16 cellular contexts compared by ENCODE assay signal in genomic region chr6:36319834-36320233, GRCh38. TPM values are rescaled to one million over a fixed set of nuclear protein-coding genes. Genes with fewer than 3 reads are reported as not detected.
DNase-seq lines count a peak whose midpoint lies in the region; ATAC-seq and TF ChIP-seq lines count a peak whose summit lies in the region.
"Had no signal": no experiment of that assay in that cellular context is flagged by ENCODE, and none has a peak within 500 bp of the region (broad histone marks: within the 10 kb centered on the region; RNA-seq: fewer than 3 reads in every experiment).

No MANE protein-coding gene starts in this region.

- H3K9me3 ChIP-seq in HCT116 (ENCODE audit: control insufficient read depth in 1 of 2, insufficient read depth in 1 of 2, low read depth in 1 of 2, low read length in 2 of 2) (no peaks in the 10 kb centered on the region), WERI-Rb-1 (ENCODE audit: severe bottlenecking) (no peaks in the 10 kb centered on the region), mucosa of rectum (ENCODE audit: control insufficient read depth in 2 of 2, low read length in 2 of 2) (no peaks in the 10 kb centered on the region), Peyer's patch (no peaks in the 10 kb centered on the region)
- H3K9me3 ChIP-seq: A549, BE2C, Caco-2 had no signal

- no peak for ATAC-seq in HCT116
- no peak for ATAC-seq in GM19351 (IDR thresholded peaks at IDR 0.05; ENCODE audit: unreplicated experiment)

- H3K36me3 ChIP-seq in HCT116 (ENCODE audit: control insufficient read depth in 1 of 2, insufficient read depth in 2 of 2, low read length in 2 of 2) (no peaks in the 10 kb centered on the region), WERI-Rb-1 (no peaks in the 10 kb centered on the region), mucosa of rectum (ENCODE audit: control insufficient read depth in 2 of 2, insufficient read depth in 2 of 2, low read length in 2 of 2) (peaks cover 6 to 9% of the 10 kb centered on the region in 2 donors), Peyer's patch (peaks cover 0 to 33% (median 0%) of the 10 kb centered on the region in 3 donors)
- H3K36me3 ChIP-seq: BE2C had no signal

- TF ChIP-seq POLR2A in HCT116 (IDR thresholded peaks at IDR 0.05; ENCODE audit: borderline replicate concordance, extremely low read depth, insufficient read depth, insufficient read length) (no peak), Peyer's patch (IDR thresholded peaks at IDR 0.05) (no peak)

- BruUV-seq in HCT116 (replicated peaks; lab: Mats Ljungman, UMichigan), result no TSS peak

- H3K27me3 ChIP-seq in HCT116 (ENCODE audit: insufficient read depth, low read length) (no peaks in the 10 kb centered on the region), WERI-Rb-1 (ENCODE audit: insufficient read depth, low read depth, severe bottlenecking) (no peaks in the 10 kb centered on the region), mucosa of rectum (ENCODE audit: control insufficient read depth in 2 of 2, insufficient read depth in 2 of 2, low read length in 2 of 2) (no peaks in the 10 kb centered on the region), Peyer's patch (no peaks in the 10 kb centered on the region)
- H3K27me3 ChIP-seq: BE2C had no signal

- intact Hi-C loops in HCT116 (cut with micrococcal nuclease), result no loop called here

- no peak for DNase-seq in HCT116 (ENCODE audit: low read depth, low spot score)
- no peak for DNase-seq in WERI-Rb-1
- DNase-seq in NCI-H1105 treated with DMSO at 0.1 percent for 48 hours (lab: John Stamatoyannopoulos, UW), result no peak
- DNase-seq in Peyer's patch, result no peak
- no peak for DNase-seq in stimulated activated CD4-positive, alpha-beta T cell treated with anti-CD3 and anti-CD28 coated beads, Interleukin-4, amount 100 ng/mL, for 1 hour
- DNase-seq: BE2C; CD8-positive, alpha-beta memory T cell; DND-41; GDM1; IMR-90 had no signal

- H3K9ac ChIP-seq in HCT116 (ENCODE audit: low read length) (no peak overlapping the region), mucosa of rectum (ENCODE audit: low read depth in 1 of 2, low read length in 2 of 2) (peak overlapping the region in 1 of 2 donors; percentile 61)

- RAD21 ChIA-PET in HCT116 (lab: Charles Lee; ENCODE audit: low non-redundant PET in 1 of 2, low total read pairs in 2 of 2, uncharacterized antibody in 2 of 2, unreplicated experiment in 2 of 2), result no interaction called here

- H2AFZ ChIP-seq in HCT116 (ENCODE audit: low read depth, low read length, poor library complexity, severe bottlenecking), result no peak overlapping the region

- peak overlapping the region; percentile 64; the same call in 1 of the 2 replicates for H3K4me2 ChIP-seq in HCT116 (ENCODE audit: low read length)

- H3K9me2 ChIP-seq in HCT116 (ENCODE audit: insufficient read depth), result no peaks in the 10 kb centered on the region

- H3K27ac ChIP-seq in HCT116 (ENCODE audit: low read depth, low read length) (no peak overlapping the region), WERI-Rb-1 (no peak overlapping the region), mucosa of rectum (ENCODE audit: low read depth in 2 of 2, low read length in 2 of 2) (peak overlapping the region; percentile 81 to 86), Peyer's patch (peak overlapping the region in 2 of 4 donors; percentile 62 to 75)
- H3K27ac ChIP-seq: A549 had no signal

- no peak for TF ChIP-seq RAD21 in HCT116 (IDR thresholded peaks at IDR 0.05; ENCODE audit: low read depth)

- TF ChIP-seq CTCF in HCT116 (IDR thresholded peaks at IDR 0.05 in 2 of 3, conservative IDR thresholded peaks at IDR 0.05 in 1 of 3; ENCODE audit: borderline replicate concordance in 1 of 3, insufficient read depth in 1 of 3, low read depth in 2 of 3, low read length in 2 of 3) (no peak), WERI-Rb-1 (IDR thresholded peaks at IDR 0.05; ENCODE audit: low read depth, low read length) (no peak), Peyer's patch (IDR thresholded peaks at IDR 0.05) (no peak)

- no peak overlapping the region for H3K4me3 ChIP-seq in HCT116 (replicated peaks in 1 of 2; ENCODE audit: low read depth in 1 of 2, low read length in 2 of 2)
- H3K4me3 ChIP-seq in WERI-Rb-1 (ENCODE audit: low read depth, low read length), result peak overlapping the region; percentile 14; the same call in 1 of the 2 replicates
- peak overlapping the region in 1 of 2 donors; percentile 13 for H3K4me3 ChIP-seq in mucosa of rectum (ENCODE audit: low read length in 2 of 2)
- no peak overlapping the region for H3K4me3 ChIP-seq in Peyer's patch
- H3K4me3 ChIP-seq: A549 had no signal

- H4K20me1 ChIP-seq in HCT116 (ENCODE audit: insufficient read depth), result no peaks in the 10 kb centered on the region

- H3K79me2 ChIP-seq in HCT116 (ENCODE audit: insufficient read depth, low read length), result no peaks in the 10 kb centered on the region

- H3K4me1 ChIP-seq in HCT116 (ENCODE audit: control insufficient read depth in 1 of 2, insufficient read depth in 2 of 2, low read length in 2 of 2) (peaks cover 13 to 15% of the 10 kb centered on the region in 2 experiments; a peak in 3 of 4 replicates), mucosa of rectum (ENCODE audit: control insufficient read depth in 2 of 2, insufficient read depth in 2 of 2, low read length in 2 of 2) (peaks cover 32 to 41% of the 10 kb centered on the region in 2 donors), Peyer's patch (peaks cover 0 to 5% (median 0%) of the 10 kb centered on the region in 4 donors)
- H3K4me1 ChIP-seq: A549 had no signal

- CTCF ChIA-PET in HCT116 (lab: Charles Lee), result interaction anchor here (1.0 to 1.1 kb wide), 2 partner anchors 13 to 21 kb away, joined by 3 to 6 read pairs; no protein-coding TSS in a partner anchor

- POLR2A ChIA-PET in HCT116 (lab: Charles Lee), result no interaction called here

TF ChIP-seq in HCT116, 20 proteins besides CTCF, POLR2A, EP300 and RAD21:
- no peak for TF ChIP-seq EZH2phosphoT487 (IDR thresholded peaks at IDR 0.05; ENCODE audit: borderline replicate concordance)
- TF ChIP-seq, protein P1, sequence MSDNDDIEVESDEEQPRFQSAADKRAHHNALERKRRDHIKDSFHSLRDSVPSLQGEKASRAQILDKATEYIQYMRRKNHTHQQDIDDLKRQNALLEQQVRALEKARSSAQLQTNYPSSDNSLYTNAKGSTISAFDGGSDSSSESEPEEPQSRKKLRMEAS (IDR thresholded peaks at IDR 0.05), result no peak
- TF ChIP-seq CBX3 (IDR thresholded peaks at IDR 0.05; ENCODE audit: low read depth), result no peak
- no peak for TF ChIP-seq EGR1 (IDR thresholded peaks at IDR 0.05; ENCODE audit: low read depth)
- TF ChIP-seq, protein P2, sequence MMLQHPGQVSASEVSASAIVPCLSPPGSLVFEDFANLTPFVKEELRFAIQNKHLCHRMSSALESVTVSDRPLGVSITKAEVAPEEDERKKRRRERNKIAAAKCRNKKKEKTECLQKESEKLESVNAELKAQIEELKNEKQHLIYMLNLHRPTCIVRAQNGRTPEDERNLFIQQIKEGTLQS (IDR thresholded peaks at IDR 0.05), result no peak

RNA-seq across cellular contexts. Expression of gene BNIP5, which starts 16.9 kb away (rescaled TPM):
- total RNA-seq in HCT116 (2021; ENCODE audit: unreplicated experiment), result not detected
- polyA plus RNA-seq in HCT116 (2012), result not detected in 2 replicates
- 10 to 100 TPM in 3 of 4 donors, 1 to 10 TPM in 1; 9.1 to 35.4 (median 25.3) TPM for total RNA-seq in Peyer's patch
- total RNA-seq: CD8-positive, alpha-beta memory T cell; IMR-90 had no signal
- polyA plus RNA-seq: A549; AG04450; CD14-positive monocyte; CD8-positive, alpha-beta memory T cell; IMR-90 had no signal

RNA-seq across cellular contexts. Expression of gene PNPLA1, which starts 50.0 kb away (rescaled TPM):
- total RNA-seq in HCT116 (2021; ENCODE audit: unreplicated experiment) (0.10 TPM), Peyer's patch (1 to 10 TPM in 3 of 4 donors, not detected in 1; 1.3 to 4.0 (median 3.0) TPM)
- 0.17 and 0.25 TPM in 2 replicates for polyA plus RNA-seq in HCT116 (2012)
- total RNA-seq: CD8-positive, alpha-beta memory T cell; IMR-90 had no signal
- polyA plus RNA-seq: AG04450; CD8-positive, alpha-beta memory T cell; IMR-90 had no signal

Comparison
In these comparisons a context has a peak if more than half of its experiments do, and no peak if none do; other contexts are left out.
1. H3K27ac ChIP-seq: peak in mucosa of rectum (2 of 2); none in HCT116 (single experiment) and WERI-Rb-1 (single experiment).